Comparison of ENCODE assay signal across 16 cellular contexts in the genomic region with DNA sequence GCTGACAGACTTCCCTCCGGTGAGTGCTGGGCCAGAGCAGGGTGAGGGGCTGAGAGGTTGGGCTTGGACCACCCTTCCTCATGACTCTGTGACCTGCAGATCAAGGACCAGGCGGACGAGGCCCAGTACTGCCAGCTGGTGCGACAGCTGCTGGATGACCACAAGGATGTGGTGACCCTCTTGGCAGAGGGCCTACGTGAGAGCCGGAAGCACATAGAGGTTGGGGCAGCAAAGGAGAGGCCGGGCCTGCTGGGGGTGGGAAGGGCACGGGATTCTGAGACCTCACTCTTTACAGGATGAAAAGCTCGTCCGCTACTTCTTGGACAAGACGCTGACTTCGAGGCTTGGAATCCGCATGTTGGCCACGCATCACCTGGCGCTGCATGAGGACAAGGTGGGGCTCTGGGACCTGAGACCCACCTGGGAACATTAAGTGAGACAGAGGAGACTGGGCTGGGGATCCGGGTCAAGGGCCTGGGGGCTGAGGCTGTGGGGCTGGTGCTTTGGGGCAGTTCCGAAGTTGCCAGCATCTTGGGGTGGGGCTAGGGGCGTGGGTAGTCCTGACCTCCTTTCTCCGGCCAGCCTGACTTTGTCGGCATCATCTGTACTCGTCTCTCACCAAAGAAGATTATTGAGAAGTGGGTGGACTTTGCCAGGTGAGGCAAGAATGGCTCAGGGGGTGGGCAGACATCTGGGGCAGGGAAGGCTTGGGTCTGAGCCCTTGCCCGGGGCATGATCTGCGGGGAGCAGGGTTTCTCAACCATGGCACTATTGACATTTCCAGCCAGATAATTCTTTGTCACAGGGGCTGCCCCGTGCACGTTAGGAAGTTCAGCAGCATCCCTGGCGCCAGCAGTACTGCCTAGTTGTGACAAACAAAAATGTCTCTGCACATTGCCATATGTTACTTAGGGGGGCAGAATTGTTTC. TPM values are rescaled to one million over a fixed set of nuclear protein-coding genes. Genes with fewer than 3 reads are reported as not detected.
DNase-seq lines count a peak whose midpoint lies in the region; ATAC-seq and TF ChIP-seq lines count a peak whose summit lies in the region.
"Had no signal": no experiment of that assay in that cellular context is flagged by ENCODE, and none has a peak within 500 bp of the region (broad histone marks: within the 10 kb centered on the region; RNA-seq: fewer than 3 reads in every experiment).

No MANE protein-coding gene starts in this region.

- H3K4me3 ChIP-seq in GM23248: no peak overlapping the region

- H3K4me1 Mint-ChIP-seq in CD14-positive monocyte (peaks cover 60% of the 10 kb centered on the region), natural killer cell (peaks cover 19 to 29% of the 10 kb centered on the region in 2 donors)
- H3K4me1 Mint-ChIP-seq in activated naive CD8-positive, alpha-beta T cell treated with anti-CD3 and anti-CD28 coated beads, Interleukin-2, amount 50 U/mL, for 24 hours: peaks cover 37% of the 10 kb centered on the region

- no peak overlapping the region for H3K4me3 Mint-ChIP-seq in CD14-positive monocyte
- H3K4me3 Mint-ChIP-seq in activated naive CD8-positive, alpha-beta T cell treated with anti-CD3 and anti-CD28 coated beads, Interleukin-2, amount 50 U/mL, for 24 hours: peak overlapping the region; percentile 32
- H3K4me3 Mint-ChIP-seq in natural killer cell: peak overlapping the region; percentile 85

- no peak overlapping the region for H3K4me2 ChIP-seq in GM23248 (ENCODE audit: unreplicated experiment)

- H3K9ac ChIP-seq in GM23248: 0 out of 2 replicates have a peak overlapping the region, but pooled peaks have one; percentile 90

- in situ Hi-C loops in GM23248 (cut with MboI): no loop called here

- peak overlapping the region; percentile 35 to 98 (median 69) for H3K27ac Mint-ChIP-seq in CD14-positive monocyte
- peak overlapping the region; percentile 52 for H3K27ac Mint-ChIP-seq in activated naive CD8-positive, alpha-beta T cell treated with anti-CD3 and anti-CD28 coated beads, Interleukin-2, amount 50 U/mL, for 24 hours
- H3K27ac Mint-ChIP-seq in natural killer cell: peak overlapping the region in 1 of 2 donors; percentile 36

- WGBS in GM23248 (ENCODE audit: low coverage in 1 of 2, low lambda C conversion rate in 2 of 2, missing lambda C conversion rate in 2 of 2), 2 experiments: 91 to 96% methylated on average over 24 to 26 of the region's 26 CpGs

- DNase-seq in CD14-positive monocyte (ENCODE audit: low spot score) (no peak), GM23248 (no peak), natural killer cell (no peak), NK-92 (lab: John Stamatoyannopoulos, UW; ENCODE audit: unreplicated experiment) (no peak), COLO829 (ENCODE audit: low spot score) (no peak), germinal center (ENCODE audit: low spot score) (no peak)
- DNase-seq in activated naive CD8-positive, alpha-beta T cell treated with anti-CD3 and anti-CD28 coated beads, Interleukin-2, amount 50 U/mL, for 24 hours: no peak
- DNase-seq: activated CD8-positive, alpha-beta memory T cell treated with anti-CD3 and anti-CD28 coated beads, Interleukin-2, amount 50 U/mL, for 4 hours; anterior cingulate cortex; NCI-H187 treated with DMSO at 0.1 percent for 48 hours; NCI-H774; stimulated activated CD4-positive, alpha-beta T cell treated with anti-CD3 and anti-CD28 coated beads, Interleukin-4, amount 100 ng/mL, for 4 hours; stimulated activated naive CD8-positive, alpha-beta T cell treated with anti-CD3 and anti-CD28 coated beads, Interleukin-15, Interleukin-2, amounts not matched to agents 100 U/mL and 50 U/mL, for 24 hours had no signal

- no peaks in the 10 kb centered on the region for H3K9me3 Mint-ChIP-seq in CD14-positive monocyte
- no peaks in the 10 kb centered on the region for H3K9me3 Mint-ChIP-seq in activated naive CD8-positive, alpha-beta T cell treated with anti-CD3 and anti-CD28 coated beads, Interleukin-2, amount 50 U/mL, for 24 hours
- H3K9me3 Mint-ChIP-seq in natural killer cell: no peaks in the 10 kb centered on the region

- peaks cover 24% of the 10 kb centered on the region for H3K79me2 ChIP-seq in GM23248 (ENCODE audit: insufficient read depth)

- no peaks in the 10 kb centered on the region for H3K9me3 ChIP-seq in GM23248 (ENCODE audit: low read depth)

- TF ChIP-seq CTCF in CD14-positive monocyte (IDR thresholded peaks at IDR 0.05): no peak
- TF ChIP-seq CTCF in natural killer cell (IDR thresholded peaks at IDR 0.05): no peak

- ATAC-seq in activated naive CD8-positive, alpha-beta T cell treated with anti-CD3 and anti-CD28 coated beads, Interleukin-2, amount 50 U/mL, for 24 hours: no peak
- no peak for ATAC-seq in natural killer cell
- ATAC-seq in HG02678 (IDR thresholded peaks at IDR 0.05; ENCODE audit: unreplicated experiment): no peak
- ATAC-seq: Right ventricle myocardium inferior; stimulated activated naive CD8-positive, alpha-beta T cell treated with anti-CD3 and anti-CD28 coated beads, Interleukin-15, Interleukin-2, amounts not matched to agents 100 U/mL and 50 U/mL, for 24 hours had no signal

- intact Hi-C loops in CD14-positive monocyte (cut with micrococcal nuclease): loop anchor here (10.0 kb wide), 2 partner anchors 154 to 764 kb away; a partner anchor contains a TSS
- intact Hi-C loops in natural killer cell (cut with micrococcal nuclease): loop anchor here (10.0 kb wide), 1 partner anchor 74 kb away; a partner anchor contains a TSS

- H3K36me3 Mint-ChIP-seq in CD14-positive monocyte: peaks cover 36 to 40% of the 10 kb centered on the region in 2 donors
- H3K36me3 Mint-ChIP-seq in activated naive CD8-positive, alpha-beta T cell treated with anti-CD3 and anti-CD28 coated beads, Interleukin-2, amount 50 U/mL, for 24 hours (ENCODE audit: low read depth): peaks cover 18% of the 10 kb centered on the region
- no peaks in the 10 kb centered on the region for H3K36me3 Mint-ChIP-seq in natural killer cell

- no peaks in the 10 kb centered on the region for H3K27me3 ChIP-seq in GM23248 (replicated peaks; ENCODE audit: insufficient read depth)

- no peak overlapping the region for H2AFZ ChIP-seq in GM23248

- H3K36me3 ChIP-seq in GM23248 (ENCODE audit: low read depth): peaks cover 16% of the 10 kb centered on the region; the same call in 1 of the 2 replicates

- 0 out of 2 replicates have a peak, but pooled peaks cover 6% of the 10 kb centered on the region for H3K4me1 ChIP-seq in GM23248 (ENCODE audit: insufficient read depth)

- peaks cover 14% of the 10 kb centered on the region; the same call in 1 of the 2 replicates for H3F3A ChIP-seq in GM23248 (ENCODE audit: insufficient read depth)

- H3K27ac ChIP-seq in GM23248: no peak overlapping the region

- H3K27me3 Mint-ChIP-seq in CD14-positive monocyte (ENCODE audit: low read depth in 3 of 3) (peaks cover 0 to 2% (median 0%) of the 10 kb centered on the region in 3 donors), natural killer cell (ENCODE audit: low read depth in 2 of 2) (no peaks in the 10 kb centered on the region)
- no peaks in the 10 kb centered on the region for H3K27me3 Mint-ChIP-seq in activated naive CD8-positive, alpha-beta T cell treated with anti-CD3 and anti-CD28 coated beads, Interleukin-2, amount 50 U/mL, for 24 hours

- no peaks in the 10 kb centered on the region for H4K20me1 ChIP-seq in GM23248 (ENCODE audit: insufficient read depth)

- H3K9me2 ChIP-seq in GM23248 (ENCODE audit: insufficient read depth): no peaks in the 10 kb centered on the region

RNA-seq across cellular contexts. Expression of a gene that starts 2.2 kb away (rescaled TPM):
- 10 to 100 TPM; 76.5 to 93.5 TPM for polyA plus RNA-seq in CD14-positive monocyte
- 42.1 and 71.4 TPM in 2 replicates for total RNA-seq in GM23248 (2014; rRNA removed; shearing (Covaris generic))
- 108 and 114 TPM in 2 replicates for polyA plus RNA-seq in GM23248 (2016; fragmentation: Nextera tagmentation; extraction: Ambion mirVana)
- total RNA-seq in natural killer cell: 10 to 100 TPM in 2 of 3 donors, 1 to 10 TPM in 1; 9.9 to 16.3 (median 12.1) TPM

RNA-seq across cellular contexts. Expression of a gene that starts 7.1 kb away (rescaled TPM):
- polyA plus RNA-seq in CD14-positive monocyte: 10 to 100 TPM; 34.5 to 42.0 TPM
- 27.8 and 50.9 TPM in 2 replicates for total RNA-seq in GM23248 (2014; rRNA removed; shearing (Covaris generic))
- polyA plus RNA-seq in GM23248 (2016; fragmentation: Nextera tagmentation; extraction: Ambion mirVana): 18.4 and 19.3 TPM in 2 replicates
- total RNA-seq in natural killer cell: 100 to 1,000 TPM in 1 of 3 donors, 10 to 100 TPM in 2; 90.6 to 101 (median 93.4) TPM

RNA-seq across cellular contexts. Expression of a gene that starts 15.8 kb away (rescaled TPM):
- 100 to 1,000 TPM in 1 of 2 donors, 10 to 100 TPM in 1; 91.2 to 113 TPM for polyA plus RNA-seq in CD14-positive monocyte
- total RNA-seq in GM23248 (2014; rRNA removed; shearing (Covaris generic)): 444 and 480 TPM in 2 replicates
- 535 and 542 TPM in 2 replicates for polyA plus RNA-seq in GM23248 (2016; fragmentation: Nextera tagmentation; extraction: Ambion mirVana)
- 10 to 100 TPM; 35.9 to 42.1 (median 41.8) TPM for total RNA-seq in natural killer cell

RNA-seq across cellular contexts. Expression of a gene that starts 21.6 kb away (rescaled TPM):
- polyA plus RNA-seq in CD14-positive monocyte (under 1 TPM in 1 of 2 donors, not detected in 1; 0.17 TPM), GM23248 (2016; fragmentation: Nextera tagmentation; extraction: Ambion mirVana) (0.84 and 0.95 TPM in 2 replicates)
- 7.0 and 10.5 TPM in 2 replicates for total RNA-seq in GM23248 (2014; rRNA removed; shearing (Covaris generic))
- 1 to 10 TPM; 4.3 to 7.4 (median 5.1) TPM for total RNA-seq in natural killer cell

RNA-seq across cellular contexts. Expression of a gene that starts 25.2 kb away (rescaled TPM):
- polyA plus RNA-seq in CD14-positive monocyte (not detected), GM23248 (2016; fragmentation: Nextera tagmentation; extraction: Ambion mirVana) (not detected in 2 replicates)
- total RNA-seq in GM23248 (2014; rRNA removed; shearing (Covaris generic)): not detected in 2 replicates
- not detected for total RNA-seq in natural killer cell
- total RNA-seq: Right ventricle myocardium inferior had no signal
- polyA plus RNA-seq: BJ had no signal

Comparison
In these comparisons a context has a peak if more than half of its experiments do, and no peak if none do; other contexts are left out.
1. H3K4me3 Mint-ChIP-seq: peak in activated naive CD8-positive, alpha-beta T cell treated with anti-CD3 and anti-CD28 coated beads, Interleukin-2, amount 50 U/mL, for 24 hours (single experiment) and natural killer cell (single experiment); none in CD14-positive monocyte (0 of 2).
2. RNA of a gene that starts 15.8 kb away (total RNA-seq): 444 to 480 TPM in GM23248; 35.9 to 42.1 TPM in natural killer cell; every median in the first group is over 10 times any median in the second.